1 cellular context compared by ENCODE assay signal in genomic region chr2:24935145-24935544, GRCh38.
TF ChIP-seq lines count a peak whose summit lies in the region.

No MANE protein-coding gene starts in this region.

TF ChIP-seq in H1, 55 proteins besides CTCF, POLR2A, EP300 and RAD21:
- TF ChIP-seq KDM1A (IDR thresholded peaks at IDR 0.05; ENCODE audit: borderline replicate concordance, low read length) (no peak), CHD1 (IDR thresholded peaks at IDR 0.05; ENCODE audit: low read depth, low read length) (no peak), SAP30 (IDR thresholded peaks at IDR 0.05; ENCODE audit: insufficient read depth, insufficient replicate concordance, low read length) (no peak), SIN3A (conservative IDR thresholded peaks at IDR 0.05 in 1 of 2, IDR thresholded peaks at IDR 0.05 in 1 of 2; ENCODE audit: low read depth in 1 of 2, low read length in 2 of 2) (no peak), RXRA (IDR thresholded peaks at IDR 0.05; ENCODE audit: insufficient read depth, low read depth, low read length) (no peak), E2F6 (IDR thresholded peaks at IDR 0.05) (no peak), GTF2F1 (IDR thresholded peaks at IDR 0.05; ENCODE audit: borderline replicate concordance, low read depth, low read length) (no peak), BRCA1 (IDR thresholded peaks at IDR 0.05; ENCODE audit: low read depth, low read length) (no peak)
- TF ChIP-seq, protein P1, sequence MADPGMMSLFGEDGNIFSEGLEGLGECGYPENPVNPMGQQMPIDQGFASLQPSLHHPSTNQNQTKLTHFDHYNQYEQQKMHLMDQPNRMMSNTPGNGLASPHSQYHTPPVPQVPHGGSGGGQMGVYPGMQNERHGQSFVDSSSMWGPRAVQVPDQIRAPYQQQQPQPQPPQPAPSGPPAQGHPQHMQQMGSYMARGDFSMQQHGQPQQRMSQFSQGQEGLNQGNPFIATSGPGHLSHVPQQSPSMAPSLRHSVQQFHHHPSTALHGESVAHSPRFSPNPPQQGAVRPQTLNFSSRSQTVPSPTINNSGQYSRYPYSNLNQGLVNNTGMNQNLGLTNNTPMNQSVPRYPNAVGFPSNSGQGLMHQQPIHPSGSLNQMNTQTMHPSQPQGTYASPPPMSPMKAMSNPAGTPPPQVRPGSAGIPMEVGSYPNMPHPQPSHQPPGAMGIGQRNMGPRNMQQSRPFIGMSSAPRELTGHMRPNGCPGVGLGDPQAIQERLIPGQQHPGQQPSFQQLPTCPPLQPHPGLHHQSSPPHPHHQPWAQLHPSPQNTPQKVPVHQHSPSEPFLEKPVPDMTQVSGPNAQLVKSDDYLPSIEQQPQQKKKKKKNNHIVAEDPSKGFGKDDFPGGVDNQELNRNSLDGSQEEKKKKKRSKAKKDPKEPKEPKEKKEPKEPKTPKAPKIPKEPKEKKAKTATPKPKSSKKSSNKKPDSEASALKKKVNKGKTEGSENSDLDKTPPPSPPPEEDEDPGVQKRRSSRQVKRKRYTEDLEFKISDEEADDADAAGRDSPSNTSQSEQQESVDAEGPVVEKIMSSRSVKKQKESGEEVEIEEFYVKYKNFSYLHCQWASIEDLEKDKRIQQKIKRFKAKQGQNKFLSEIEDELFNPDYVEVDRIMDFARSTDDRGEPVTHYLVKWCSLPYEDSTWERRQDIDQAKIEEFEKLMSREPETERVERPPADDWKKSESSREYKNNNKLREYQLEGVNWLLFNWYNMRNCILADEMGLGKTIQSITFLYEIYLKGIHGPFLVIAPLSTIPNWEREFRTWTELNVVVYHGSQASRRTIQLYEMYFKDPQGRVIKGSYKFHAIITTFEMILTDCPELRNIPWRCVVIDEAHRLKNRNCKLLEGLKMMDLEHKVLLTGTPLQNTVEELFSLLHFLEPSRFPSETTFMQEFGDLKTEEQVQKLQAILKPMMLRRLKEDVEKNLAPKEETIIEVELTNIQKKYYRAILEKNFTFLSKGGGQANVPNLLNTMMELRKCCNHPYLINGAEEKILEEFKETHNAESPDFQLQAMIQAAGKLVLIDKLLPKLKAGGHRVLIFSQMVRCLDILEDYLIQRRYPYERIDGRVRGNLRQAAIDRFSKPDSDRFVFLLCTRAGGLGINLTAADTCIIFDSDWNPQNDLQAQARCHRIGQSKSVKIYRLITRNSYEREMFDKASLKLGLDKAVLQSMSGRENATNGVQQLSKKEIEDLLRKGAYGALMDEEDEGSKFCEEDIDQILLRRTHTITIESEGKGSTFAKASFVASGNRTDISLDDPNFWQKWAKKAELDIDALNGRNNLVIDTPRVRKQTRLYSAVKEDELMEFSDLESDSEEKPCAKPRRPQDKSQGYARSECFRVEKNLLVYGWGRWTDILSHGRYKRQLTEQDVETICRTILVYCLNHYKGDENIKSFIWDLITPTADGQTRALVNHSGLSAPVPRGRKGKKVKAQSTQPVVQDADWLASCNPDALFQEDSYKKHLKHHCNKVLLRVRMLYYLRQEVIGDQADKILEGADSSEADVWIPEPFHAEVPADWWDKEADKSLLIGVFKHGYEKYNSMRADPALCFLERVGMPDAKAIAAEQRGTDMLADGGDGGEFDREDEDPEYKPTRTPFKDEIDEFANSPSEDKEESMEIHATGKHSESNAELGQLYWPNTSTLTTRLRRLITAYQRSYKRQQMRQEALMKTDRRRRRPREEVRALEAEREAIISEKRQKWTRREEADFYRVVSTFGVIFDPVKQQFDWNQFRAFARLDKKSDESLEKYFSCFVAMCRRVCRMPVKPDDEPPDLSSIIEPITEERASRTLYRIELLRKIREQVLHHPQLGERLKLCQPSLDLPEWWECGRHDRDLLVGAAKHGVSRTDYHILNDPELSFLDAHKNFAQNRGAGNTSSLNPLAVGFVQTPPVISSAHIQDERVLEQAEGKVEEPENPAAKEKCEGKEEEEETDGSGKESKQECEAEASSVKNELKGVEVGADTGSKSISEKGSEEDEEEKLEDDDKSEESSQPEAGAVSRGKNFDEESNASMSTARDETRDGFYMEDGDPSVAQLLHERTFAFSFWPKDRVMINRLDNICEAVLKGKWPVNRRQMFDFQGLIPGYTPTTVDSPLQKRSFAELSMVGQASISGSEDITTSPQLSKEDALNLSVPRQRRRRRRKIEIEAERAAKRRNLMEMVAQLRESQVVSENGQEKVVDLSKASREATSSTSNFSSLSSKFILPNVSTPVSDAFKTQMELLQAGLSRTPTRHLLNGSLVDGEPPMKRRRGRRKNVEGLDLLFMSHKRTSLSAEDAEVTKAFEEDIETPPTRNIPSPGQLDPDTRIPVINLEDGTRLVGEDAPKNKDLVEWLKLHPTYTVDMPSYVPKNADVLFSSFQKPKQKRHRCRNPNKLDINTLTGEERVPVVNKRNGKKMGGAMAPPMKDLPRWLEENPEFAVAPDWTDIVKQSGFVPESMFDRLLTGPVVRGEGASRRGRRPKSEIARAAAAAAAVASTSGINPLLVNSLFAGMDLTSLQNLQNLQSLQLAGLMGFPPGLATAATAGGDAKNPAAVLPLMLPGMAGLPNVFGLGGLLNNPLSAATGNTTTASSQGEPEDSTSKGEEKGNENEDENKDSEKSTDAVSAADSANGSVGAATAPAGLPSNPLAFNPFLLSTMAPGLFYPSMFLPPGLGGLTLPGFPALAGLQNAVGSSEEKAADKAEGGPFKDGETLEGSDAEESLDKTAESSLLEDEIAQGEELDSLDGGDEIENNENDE (IDR thresholded peaks at IDR 0.05; ENCODE audit: insufficient replicate concordance, low read length) = no peak
